ENCODE assay signal across 8 cellular contexts in genomic region chr22:42074153-42074750, GRCh38. TPM values are rescaled to one million over a fixed set of nuclear protein-coding genes. Genes with fewer than 3 reads are reported as not detected.
DNase-seq lines count a peak whose midpoint lies in the region; ATAC-seq, FAIRE-seq and TF ChIP-seq lines count a peak whose summit lies in the region.

TSS of gene PHETA2 (plus strand) at chr22:42074248. CDS start at chr22:42077294, 3,046 bp downstream.

- peak; percentile 39 to 64 (median 50) for DNase-seq in CD4-positive, alpha-beta memory T cell
- DNase-seq in RKO (ENCODE audit: low spot score): peak; percentile 58
- DNase-seq in astrocyte of the spinal cord (ENCODE audit: low read depth, low spot score): peak; percentile 42
- peak; percentile 54 to 56 (median 55) for DNase-seq in immature natural killer cell
- peak; percentile 62 to 64 for DNase-seq in stimulated activated CD4-positive, alpha-beta T cell treated with anti-CD3 and anti-CD28 coated beads, Interleukin-2, amount 100 ng/mL, for 24 hours
- DNase-seq in H54 (ENCODE audit: insufficient read length, low spot score): no peak

- peak within 1 kb of the TSS; percentile 57 for H3K27ac ChIP-seq in CD4-positive, alpha-beta memory T cell (ENCODE audit: low read depth, low read length)

- peaks cover 0 to 3% of the 10 kb centered on the region in 2 donors for H3K36me3 Mint-ChIP-seq in CD4-positive, alpha-beta memory T cell
- H3K36me3 Mint-ChIP-seq in immature natural killer cell: no peaks in the 10 kb centered on the region

- in situ Hi-C loops in astrocyte of the spinal cord (cut with HindIII; ENCODE audit: low sequenced_read_pairs): no loop called here

- H3K27ac Mint-ChIP-seq in CD4-positive, alpha-beta memory T cell: peak within 1 kb of the TSS; percentile 47 to 89 (median 74)
- H3K27ac Mint-ChIP-seq in immature natural killer cell: peak within 1 kb of the TSS in 4 of 6 donors; percentile 62 to 88 (median 81)

- intact Hi-C loops in CD4-positive, alpha-beta memory T cell (cut with micrococcal nuclease): loop anchor here (5.0 to 10.0 kb wide), 3 partner anchors 107 to 541 kb away; partner anchors contain the start of genes POLDIP3, SEPTIN3 and SNU13

- no peaks in the 10 kb centered on the region for H3K27me3 ChIP-seq in CD4-positive, alpha-beta memory T cell (ENCODE audit: insufficient read depth, low read length)

- CTCF ChIA-PET in CD4-positive, alpha-beta memory T cell (lab: Charles Lee; ENCODE audit: partially characterized antibody): interaction anchor here (1.6 kb wide), 1 partner anchor 76 kb away, joined by 5 read pairs; the partner anchor contains the start of gene WBP2NL

- no peak for ATAC-seq in GM19467 (IDR thresholded peaks at IDR 0.05; ENCODE audit: unreplicated experiment)
- ATAC-seq in HG02973 (IDR thresholded peaks at IDR 0.05; ENCODE audit: unreplicated experiment): no peak

- peak; percentile 41 for TF ChIP-seq CTCF in astrocyte of the spinal cord (IDR thresholded peaks at IDR 0.05; ENCODE audit: low read depth, low read length)

- H3K4me1 ChIP-seq in CD4-positive, alpha-beta memory T cell (ENCODE audit: insufficient read depth, low read length): peaks cover 50% of the 10 kb centered on the region

- no peaks in the 10 kb centered on the region for H3K9me3 ChIP-seq in CD4-positive, alpha-beta memory T cell (ENCODE audit: control insufficient read depth in 1 of 2, low read length in 2 of 2)

- peak within 1 kb of the TSS; percentile 62 to 81 (median 74) for H3K4me3 Mint-ChIP-seq in CD4-positive, alpha-beta memory T cell
- H3K4me3 Mint-ChIP-seq in immature natural killer cell: peak within 1 kb of the TSS; percentile 63 to 72 (median 69)

- no peaks in the 10 kb centered on the region for H3K36me3 ChIP-seq in CD4-positive, alpha-beta memory T cell (ENCODE audit: insufficient read depth, low read length)

- no peaks in the 10 kb centered on the region for H3K27me3 Mint-ChIP-seq in CD4-positive, alpha-beta memory T cell
- H3K27me3 Mint-ChIP-seq in immature natural killer cell (ENCODE audit: low read depth in 3 of 3): peaks cover 3 to 7% (median 5%) of the 10 kb centered on the region in 3 donors

- no peaks in the 10 kb centered on the region for H3K9me3 Mint-ChIP-seq in CD4-positive, alpha-beta memory T cell
- no peaks in the 10 kb centered on the region for H3K9me3 Mint-ChIP-seq in immature natural killer cell

- peak within 1 kb of the TSS in 1 of 2 donors; percentile 33 for H3K4me3 ChIP-seq in CD4-positive, alpha-beta memory T cell (ENCODE audit: low read length in 2 of 2)
- peak within 1 kb of the TSS; percentile 60 for H3K4me3 ChIP-seq in astrocyte of the spinal cord (ENCODE audit: low read depth, low read length)

- FAIRE-seq in H54 (lab: Jason Lieb, UNC): no peak

- POLR2A ChIA-PET in CD4-positive, alpha-beta memory T cell (lab: Charles Lee; ENCODE audit: partially characterized antibody): interaction anchor here (0.6 to 1.6 kb wide), 3 partner anchors 16 to 243 kb away, joined by 4 to 17 read pairs (median 5); partner anchors contain the start of gene NDUFA6

- no peak for TF ChIP-seq POLR2A in H54 (IDR thresholded peaks at IDR 0.05; ENCODE audit: low read depth, low read length)

- H3K4me1 Mint-ChIP-seq in CD4-positive, alpha-beta memory T cell: peaks cover 21 to 62% (median 36%) of the 10 kb centered on the region in 4 donors
- H3K4me1 Mint-ChIP-seq in immature natural killer cell: peaks cover 45 to 46% of the 10 kb centered on the region in 2 donors

RNA-seq across cellular contexts. Expression of gene PHETA2, which starts in this region (rescaled TPM):
- 1 to 10 TPM; 1.7 to 1.9 TPM for total RNA-seq in CD4-positive, alpha-beta memory T cell
- polyA plus RNA-seq in CD4-positive, alpha-beta memory T cell: 1 to 10 TPM in 1 of 2 donors, under 1 TPM in 1; 0.69 to 1.6 TPM
- 1 to 10 TPM in 2 of 3 donors, under 1 TPM in 1; 0.78 to 2.1 (median 1.2) TPM for polyA plus RNA-seq in immature natural killer cell
